In the genomic region with DNA sequence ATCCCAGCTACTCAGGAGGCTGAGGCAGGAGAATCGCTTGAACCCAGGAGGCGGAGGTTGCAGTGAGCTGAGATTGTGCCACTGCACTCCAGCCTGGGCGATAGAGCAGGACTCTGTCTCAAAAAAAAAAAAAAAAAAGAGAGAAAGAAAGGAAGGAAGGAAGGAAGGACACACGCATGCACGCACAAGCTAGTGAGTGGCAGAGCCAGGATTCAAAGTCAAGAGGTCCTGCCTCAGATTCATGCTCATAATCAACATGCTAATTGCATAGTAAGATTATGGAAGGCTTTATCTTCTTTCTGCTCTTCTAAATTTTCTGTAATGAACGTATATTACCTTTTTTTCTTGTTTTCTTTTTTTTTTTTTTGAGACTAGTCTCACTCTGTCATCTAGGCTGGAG, we compare ENCODE assay signal across 5 cellular contexts. TPM values are rescaled to one million over a fixed set of nuclear protein-coding genes. Genes with fewer than 3 reads are reported as not detected.
"Had no signal": no experiment of that assay in that cellular context is flagged by ENCODE, and none has a peak within 500 bp of the region (broad histone marks: within the 10 kb centered on the region; RNA-seq: fewer than 3 reads in every experiment).

No MANE protein-coding gene starts in this region.

RNA-seq across cellular contexts. Expression of a gene that starts 11.4 kb away (rescaled TPM):
- total RNA-seq: M059J, PC-3, Peyer's patch, Right ventricle myocardium superior, SJSA1 had no signal
